In the genomic region with DNA sequence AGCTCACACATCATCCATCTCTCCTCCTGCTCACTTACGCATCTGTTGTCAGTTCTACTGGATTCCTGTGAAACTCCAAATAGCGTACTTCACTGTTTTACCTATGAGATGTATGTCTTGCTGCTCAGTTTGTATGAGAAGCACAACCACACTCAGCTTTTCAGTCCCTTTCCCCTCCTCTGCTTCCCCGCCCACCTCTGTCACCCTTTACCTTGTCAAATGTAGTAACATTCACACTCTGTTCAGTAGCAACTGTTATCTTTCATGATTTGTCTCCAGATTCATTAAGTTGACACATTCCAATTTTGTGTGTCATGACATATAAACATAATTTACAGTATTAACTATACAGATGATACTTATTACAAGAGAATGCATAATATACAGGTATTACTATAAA, we compare ENCODE assay signal across 8 cellular contexts.
"Had no signal": no experiment of that assay in that cellular context is flagged by ENCODE, and none has a peak within 500 bp of the region (broad histone marks: within the 10 kb centered on the region; RNA-seq: fewer than 3 reads in every experiment).

No MANE protein-coding gene starts in this region.

- H3K4me1 ChIP-seq: HAP-1 had no signal

- H3K4me3 ChIP-seq: HAP-1 had no signal

- DNase-seq: GOT3, H7, KBM-7 had no signal

- H3K4me3 Mint-ChIP-seq: IgD-negative memory B cell had no signal

- H3K27ac Mint-ChIP-seq: IgD-negative memory B cell had no signal

- H3K4me2 ChIP-seq: KMS-11 had no signal

- ATAC-seq: HCT116 had no signal

- H3K27ac ChIP-seq: HL-60, KMS-11 had no signal

- H3K27me3 Mint-ChIP-seq: IgD-negative memory B cell had no signal

- H3K9me3 ChIP-seq: HAP-1 had no signal

- H3K9me3 Mint-ChIP-seq: IgD-negative memory B cell had no signal

- H3K9ac ChIP-seq: KMS-11 had no signal

- H3K36me3 ChIP-seq: HAP-1 had no signal
